In the genomic region with DNA sequence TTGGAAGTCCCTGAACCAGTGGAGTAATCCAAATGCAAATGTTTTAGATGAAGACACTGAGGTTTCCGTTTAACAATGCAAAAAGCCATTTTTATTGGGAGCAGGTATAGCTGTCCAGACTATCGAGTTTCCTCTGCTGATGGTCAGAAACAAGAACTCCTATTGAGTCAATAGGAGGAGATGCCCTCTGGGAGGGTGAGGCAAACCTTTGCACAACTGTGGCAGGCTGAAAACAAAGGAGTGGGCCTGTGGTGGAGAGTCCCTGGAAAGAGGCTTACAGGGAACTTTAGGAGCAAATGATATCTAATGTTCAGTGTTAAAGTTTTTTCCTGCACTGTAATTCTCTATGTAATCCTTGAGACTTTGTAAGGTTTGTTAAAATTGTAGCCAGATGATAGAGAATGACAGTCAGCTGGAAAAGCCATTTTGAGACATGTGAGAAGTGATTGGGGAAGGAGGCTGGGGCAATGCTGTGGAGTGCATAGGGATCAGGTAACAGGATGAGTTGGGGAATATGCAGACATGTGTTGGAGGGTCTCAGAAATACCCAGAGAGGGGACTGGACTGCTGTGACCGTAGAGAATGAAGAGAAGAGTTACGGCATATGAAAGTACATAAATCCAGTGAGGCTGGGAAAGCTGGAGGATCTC, we compare ENCODE assay signal across 19 cellular contexts. TPM values are rescaled to one million over a fixed set of nuclear protein-coding genes. Genes with fewer than 3 reads are reported as not detected.
DNase-seq lines count a peak whose midpoint lies in the region; ATAC-seq and TF ChIP-seq lines count a peak whose summit lies in the region.
"Had no signal": no experiment of that assay in that cellular context is flagged by ENCODE, and none has a peak within 500 bp of the region (broad histone marks: within the 10 kb centered on the region; RNA-seq: fewer than 3 reads in every experiment).

No MANE protein-coding gene starts in this region.

- no peaks in the 10 kb centered on the region for H4K20me1 ChIP-seq in GM23338 (replicated peaks; ENCODE audit: insufficient read depth)

- H4K8ac ChIP-seq in neuronal stem cell (ENCODE audit: low read depth, low read length) = no peak overlapping the region

- H3K4me3 ChIP-seq in GM23338 = no peak overlapping the region
- H3K4me3 ChIP-seq in HEK293 (ENCODE audit: low read depth, low read length) = no peak overlapping the region
- H3K4me3 ChIP-seq in ectodermal cell (ENCODE audit: insufficient read depth, low read depth, low read length) = no peak overlapping the region
- H3K4me3 ChIP-seq in neuronal stem cell (ENCODE audit: low read length in 2 of 2) = no peak overlapping the region
- H3K4me3 ChIP-seq in coronary artery = no peak overlapping the region
- H3K4me3 ChIP-seq: MG63 had no signal

- peaks cover 5% of the 10 kb centered on the region; the same call in 1 of the 2 replicates for H3F3A ChIP-seq in GM23338 (replicated peaks; ENCODE audit: low read depth)

- no peaks in the 10 kb centered on the region for H3K36me3 Mint-ChIP-seq in GM23338 (ENCODE audit: low read depth)

- no peaks in the 10 kb centered on the region for H3K36me3 ChIP-seq in GM23338 (ENCODE audit: insufficient read depth)
- H3K36me3 ChIP-seq in HEK293 (ENCODE audit: control insufficient read depth in 2 of 2, insufficient read depth in 1 of 2, low read length in 2 of 2) = no peaks in the 10 kb centered on the region
- H3K36me3 ChIP-seq in ectodermal cell (ENCODE audit: control insufficient read depth, insufficient read depth, low read length) = no peaks in the 10 kb centered on the region
- H3K36me3 ChIP-seq in neuronal stem cell (replicated peaks in 1 of 2; ENCODE audit: control insufficient read depth in 2 of 2, insufficient read depth in 2 of 2, low read length in 2 of 2) = no peaks in the 10 kb centered on the region
- H3K36me3 ChIP-seq: MG63 had no signal

- DNase-seq in GM23338 (ENCODE audit: low spot score) (no peak), neuronal stem cell (ENCODE audit: low spot score) (no peak), caudate nucleus (lab: John Stamatoyannopoulos, UW) (no peak), coronary artery (ENCODE audit: low spot score) (no peak), iPS-NIHi11 (ENCODE audit: low spot score) (no peak)
- DNase-seq: DMS79, IMR-90, MG63, NCI-H1048, NCI-H1436 treated with DMSO at 0.1 percent for 48 hours, NCI-H2029 treated with DMSO at 0.1 percent for 48 hours, NCI-H2227 treated with DMSO at 0.1 percent for 48 hours, NCI-H510A treated with DMSO at 0.1 percent for 48 hours, PC-3, SIG-M5 had no signal

- peak; percentile 81 for ATAC-seq in GM23338
- ATAC-seq: PC-3 had no signal

- WGBS in ectodermal cell, 2 experiments = 59 to 68% methylated on average over 4 of the region's 4 CpGs
- no CpG with 5 or more reads among the region's 4 CpGs for WGBS in neuronal stem cell (ENCODE audit: extremely low coverage in 2 of 2, insufficient read length in 2 of 2, insufficient replicate concordance in 1 of 2), 2 donors

- H3K18ac ChIP-seq in neuronal stem cell (ENCODE audit: low read length) = no peak overlapping the region

- POLR2A ChIA-PET in HEK293 (lab: Yijun Ruan, JAX) = no interaction called here

- H3K4me1 Mint-ChIP-seq in GM23338 = peaks cover 16% of the 10 kb centered on the region

- H3K9me3 ChIP-seq in HEK293 (ENCODE audit: control insufficient read depth, insufficient read depth, low read depth, low read length) (no peaks in the 10 kb centered on the region), ectodermal cell (ENCODE audit: control insufficient read depth, low read length) (no peaks in the 10 kb centered on the region), neuronal stem cell (replicated peaks in 1 of 2; ENCODE audit: control insufficient read depth in 2 of 2, insufficient read depth in 1 of 2, low read depth in 1 of 2, low read length in 2 of 2) (no peaks in the 10 kb centered on the region)
- H3K9me3 ChIP-seq: MG63 had no signal

- H4K91ac ChIP-seq in neuronal stem cell (ENCODE audit: low read depth, low read length, poor library complexity) = no peak overlapping the region

- H3K4me2 ChIP-seq in GM23338 (peak overlapping the region; percentile 15; the same call in 1 of the 2 replicates), neuronal stem cell (ENCODE audit: insufficient read depth, low read length, poor library complexity, severe bottlenecking) (no peak overlapping the region)

- CTCF ChIA-PET in HEK293 (lab: Yijun Ruan, JAX) = interaction anchor here (1.4 kb wide), 1 partner anchor 9 kb away, joined by 4 read pairs; no protein-coding TSS in a partner anchor

- H2BK5ac ChIP-seq in neuronal stem cell (ENCODE audit: low read length) = no peak overlapping the region

- H3K27ac ChIP-seq in GM23338 (ENCODE audit: low read depth) = peak overlapping the region; percentile 12; the same call in 1 of the 2 replicates
- H3K27ac ChIP-seq in HEK293 (ENCODE audit: extremely low read depth, low read depth, low read length) = no peak overlapping the region
- peak overlapping the region; percentile 19 for H3K27ac ChIP-seq in ectodermal cell (ENCODE audit: insufficient read depth, low read depth, low read length, poor library complexity, severe bottlenecking)
- no peak overlapping the region for H3K27ac ChIP-seq in neuronal stem cell (replicated peaks; ENCODE audit: low read length)
- H3K27ac ChIP-seq in caudate nucleus (ENCODE audit: low read depth, low read length) = no peak overlapping the region
- H3K27ac ChIP-seq in coronary artery = no peak overlapping the region
- H3K27ac ChIP-seq: C4-2B, RWPE1 had no signal

- H3K9me3 Mint-ChIP-seq in GM23338 = no peaks in the 10 kb centered on the region

- no peaks in the 10 kb centered on the region for H3K79me2 ChIP-seq in GM23338 (replicated peaks; ENCODE audit: insufficient read depth)

- no peak overlapping the region for H2BK120ac ChIP-seq in neuronal stem cell (ENCODE audit: low read depth, low read length)

- no peak overlapping the region for H3K9ac ChIP-seq in neuronal stem cell (ENCODE audit: low read depth, low read length, poor library complexity)

- H2AFZ ChIP-seq in GM23338 (peak overlapping the region; percentile 87), neuronal stem cell (ENCODE audit: low read length) (peak overlapping the region; percentile 54)

- H2BK15ac ChIP-seq in neuronal stem cell (ENCODE audit: low read length) = no peak overlapping the region

- H3K4me1 ChIP-seq in GM23338 (ENCODE audit: insufficient read depth) = peaks cover 10% of the 10 kb centered on the region
- no peaks in the 10 kb centered on the region for H3K4me1 ChIP-seq in HEK293 (ENCODE audit: control insufficient read depth, insufficient read depth, low read length)
- H3K4me1 ChIP-seq in ectodermal cell (ENCODE audit: control insufficient read depth, insufficient read depth, low read length) = peaks cover 3% of the 10 kb centered on the region
- peaks cover 2 to 3% of the 10 kb centered on the region in 2 donors for H3K4me1 ChIP-seq in neuronal stem cell (ENCODE audit: control insufficient read depth in 2 of 2, insufficient read depth in 1 of 2, low read depth in 1 of 2, low read length in 2 of 2)

- H3K23ac ChIP-seq in neuronal stem cell (ENCODE audit: low read depth, low read length, poor library complexity) = no peak overlapping the region

- no peak overlapping the region for H2AK5ac ChIP-seq in neuronal stem cell (ENCODE audit: low read depth, low read length)

- TF ChIP-seq CTCF in GM23338 (conservative IDR thresholded peaks at IDR 0.05; ENCODE audit: low read depth in 2 of 2) (no peak), HEK293 (tag by site-specific recombination; IDR thresholded peaks at IDR 0.05) (no peak), coronary artery (IDR thresholded peaks at IDR 0.05) (no peak)

- peak overlapping the region; percentile 46 for H3K27ac Mint-ChIP-seq in GM23338

- H3K4ac ChIP-seq in neuronal stem cell (ENCODE audit: low read length) = no peak overlapping the region

- no peaks in the 10 kb centered on the region for H3K79me1 ChIP-seq in neuronal stem cell (ENCODE audit: low read depth, low read length)

- H3K27me3 ChIP-seq in GM23338 (ENCODE audit: insufficient read depth) (no peaks in the 10 kb centered on the region), ectodermal cell (ENCODE audit: control insufficient read depth, insufficient read depth, low read length, poor library complexity, severe bottlenecking) (no peaks in the 10 kb centered on the region), neuronal stem cell (ENCODE audit: control insufficient read depth in 3 of 3, insufficient read depth in 3 of 3, low read depth in 1 of 3, low read length in 3 of 3) (no peaks in the 10 kb centered on the region)
- H3K27me3 ChIP-seq: MG63 had no signal

- H3K9me2 ChIP-seq in GM23338 (ENCODE audit: insufficient read depth) = no peaks in the 10 kb centered on the region

- no peak overlapping the region for H2BK12ac ChIP-seq in neuronal stem cell (ENCODE audit: low read length)

- no peak overlapping the region for H3K4me3 Mint-ChIP-seq in GM23338

- peaks cover 5% of the 10 kb centered on the region for H3K27me3 Mint-ChIP-seq in GM23338 (ENCODE audit: insufficient read depth, low read depth, poor library complexity)

- no peak overlapping the region for H3K14ac ChIP-seq in neuronal stem cell (ENCODE audit: low read length)

TF ChIP-seq in GM23338, 12 proteins besides CTCF, POLR2A, EP300 and RAD21:
- TF ChIP-seq, protein P1, sequence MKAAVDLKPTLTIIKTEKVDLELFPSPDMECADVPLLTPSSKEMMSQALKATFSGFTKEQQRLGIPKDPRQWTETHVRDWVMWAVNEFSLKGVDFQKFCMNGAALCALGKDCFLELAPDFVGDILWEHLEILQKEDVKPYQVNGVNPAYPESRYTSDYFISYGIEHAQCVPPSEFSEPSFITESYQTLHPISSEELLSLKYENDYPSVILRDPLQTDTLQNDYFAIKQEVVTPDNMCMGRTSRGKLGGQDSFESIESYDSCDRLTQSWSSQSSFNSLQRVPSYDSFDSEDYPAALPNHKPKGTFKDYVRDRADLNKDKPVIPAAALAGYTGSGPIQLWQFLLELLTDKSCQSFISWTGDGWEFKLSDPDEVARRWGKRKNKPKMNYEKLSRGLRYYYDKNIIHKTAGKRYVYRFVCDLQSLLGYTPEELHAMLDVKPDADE (IDR thresholded peaks at IDR 0.05) = no peak

RNA-seq across cellular contexts. Expression of a gene that starts 15.1 kb away (rescaled TPM):
- 100 and 115 TPM in 2 replicates for total RNA-seq in GM23338 (2014; rRNA removed; shearing (Covaris generic))
- 55.4 and 65.3 TPM in 2 replicates for polyA plus RNA-seq in GM23338 (2016; fragmentation: Nextera tagmentation; extraction: Ambion mirVana)
- polyA plus RNA-seq in ectodermal cell (2013, experiment 1 of 4) = 96.8 TPM
- polyA plus RNA-seq in ectodermal cell (2013, experiment 2 of 4) = 106 TPM
- 75.2 TPM for polyA plus RNA-seq in ectodermal cell (2013, experiment 3 of 4)
- polyA plus RNA-seq in ectodermal cell (2013, experiment 4 of 4) = 81.1 TPM
- polyA plus RNA-seq in neuronal stem cell (2013, experiment 1 of 2) = 45.6 TPM
- 46.5 TPM for polyA plus RNA-seq in neuronal stem cell (2013, experiment 2 of 2)

Comparison
In these comparisons a context has a peak if more than half of its experiments do, and no peak if none do; other contexts are left out.
1. H3K27ac ChIP-seq: peak in GM23338 (single experiment) and ectodermal cell (single experiment); none in HEK293 (single experiment), neuronal stem cell (single experiment), caudate nucleus (single experiment) and coronary artery (0 of 2).